20 cellular contexts compared by ENCODE assay signal in the genomic region with DNA sequence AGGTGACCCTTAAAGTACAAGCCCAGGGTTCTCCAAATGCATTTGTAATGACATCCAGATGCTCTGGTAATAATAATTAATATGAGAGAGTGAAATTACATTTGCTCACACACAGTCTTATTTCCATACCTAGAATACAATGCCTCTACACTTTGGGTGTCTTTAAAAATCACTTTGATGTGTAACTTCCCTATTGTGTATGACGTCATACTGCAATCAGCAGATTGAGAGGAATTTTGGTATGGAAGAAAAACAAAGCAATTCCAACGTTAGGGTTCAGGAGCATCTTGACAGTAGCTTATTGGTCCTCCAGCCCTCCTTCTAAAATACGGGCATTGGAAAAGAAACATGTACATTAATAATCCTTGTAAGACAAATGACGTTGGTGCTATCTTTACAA.
DNase-seq lines count a peak whose midpoint lies in the region; ATAC-seq, FAIRE-seq and TF ChIP-seq lines count a peak whose summit lies in the region.
"Had no signal": no experiment of that assay in that cellular context is flagged by ENCODE, and none has a peak within 500 bp of the region (broad histone marks: within the 10 kb centered on the region; RNA-seq: fewer than 3 reads in every experiment).

No MANE protein-coding gene starts in this region.

- H3K9me1 ChIP-seq in K562 (ENCODE audit: control insufficient read depth, insufficient read depth, low read length) = no peaks in the 10 kb centered on the region

- TF ChIP-seq CTCF in A549 (IDR thresholded peaks at IDR 0.05) (no peak), HEK293 (tag by site-specific recombination; IDR thresholded peaks at IDR 0.05) (no peak), K562 (IDR thresholded peaks at IDR 0.05 in 2 of 3, conservative IDR thresholded peaks at IDR 0.05 in 1 of 3; ENCODE audit: insufficient read depth in 2 of 3, low read depth in 1 of 3, low read length in 3 of 3) (no peak), uterus (IDR thresholded peaks at IDR 0.05) (no peak)

- 1% methylated on average over 4 of the region's 4 CpGs for WGBS in A549 (ENCODE audit: missing lambda C conversion rate)
- 1% methylated on average over 4 of the region's 4 CpGs for WGBS in K562 (ENCODE audit: insufficient coverage, low coverage, missing lambda C conversion rate)

- TF ChIP-seq RAD21 in A549 (conservative IDR thresholded peaks at IDR 0.05 in 1 of 2, IDR thresholded peaks at IDR 0.05 in 1 of 2) (no peak), K562 (CRISPR knock-in tag; conservative IDR thresholded peaks at IDR 0.05 in 1 of 2, IDR thresholded peaks at IDR 0.05 in 1 of 2) (no peak)

- H3K27ac ChIP-seq in A549 (no peak overlapping the region), HEK293 (ENCODE audit: extremely low read depth, low read depth, low read length) (no peak overlapping the region), K562 (ENCODE audit: extremely low read depth, low read depth, low read length) (no peak overlapping the region), uterus (no peak overlapping the region)
- H3K27ac ChIP-seq: BLaER1 treated with 17β-estradiol and CSF1 and Interleukin-3, amounts not matched to agents 10 nM and 100 nM; C4-2B had no signal

- H4K20me1 ChIP-seq in K562 (replicated peaks; ENCODE audit: control insufficient read depth, insufficient read depth, low read length) = no peaks in the 10 kb centered on the region
- H4K20me1 ChIP-seq: BLaER1 treated with 17β-estradiol and CSF1 and Interleukin-3, amounts not matched to agents 10 nM and 100 nM had no signal

- in situ Hi-C loops in K562 (cut with MboI) = no loop called here

- no peak for TF ChIP-seq EP300 in A549 (IDR thresholded peaks at IDR 0.05)
- TF ChIP-seq EP300 in K562 (IDR thresholded peaks at IDR 0.05; ENCODE audit: low read length) = no peak

- H3K36me3 ChIP-seq in HEK293 (ENCODE audit: control insufficient read depth in 2 of 2, insufficient read depth in 1 of 2, low read length in 2 of 2) (no peaks in the 10 kb centered on the region), K562 (ENCODE audit: control insufficient read depth, insufficient read depth, low read length) (no peaks in the 10 kb centered on the region), uterus (no peaks in the 10 kb centered on the region)
- H3K36me3 ChIP-seq: BLaER1 treated with 17β-estradiol and CSF1 and Interleukin-3, amounts not matched to agents 10 nM and 100 nM had no signal

- no peaks in the 10 kb centered on the region for H3K4me1 ChIP-seq in A549
- no peaks in the 10 kb centered on the region for H3K4me1 ChIP-seq in HEK293 (ENCODE audit: control insufficient read depth, insufficient read depth, low read length)
- no peaks in the 10 kb centered on the region for H3K4me1 ChIP-seq in K562 (replicated peaks in 1 of 2; ENCODE audit: control insufficient read depth in 2 of 2, insufficient read depth in 2 of 2, low read length in 2 of 2)
- no peaks in the 10 kb centered on the region for H3K4me1 ChIP-seq in uterus
- H3K4me1 ChIP-seq: BLaER1 treated with 17β-estradiol and CSF1 and Interleukin-3, amounts not matched to agents 10 nM and 100 nM; Caco-2 had no signal

- no peak for ATAC-seq in A549
- no peak for ATAC-seq in K562
- ATAC-seq in esophagus mucosa = no peak
- ATAC-seq: CD8-positive, alpha-beta T cell had no signal

- H3K27me3 ChIP-seq in K562 (ENCODE audit: control insufficient read depth in 2 of 2, insufficient read depth in 2 of 2, low read length in 2 of 2) (no peaks in the 10 kb centered on the region), uterus (no peaks in the 10 kb centered on the region)
- H3K27me3 ChIP-seq: BLaER1 treated with 17β-estradiol and CSF1 and Interleukin-3, amounts not matched to agents 10 nM and 100 nM had no signal

- TF ChIP-seq POLR2A in A549 (IDR thresholded peaks at IDR 0.05; ENCODE audit: low read length) (no peak), K562 (conservative IDR thresholded peaks at IDR 0.05) (no peak), uterus (IDR thresholded peaks at IDR 0.05) (no peak)

- CTCF ChIA-PET in A549 (lab: Yijun Ruan, JAX) = no interaction called here
- CTCF ChIA-PET in HEK293 (lab: Yijun Ruan, JAX) = no interaction called here
- CTCF ChIA-PET in K562 (lab: Yijun Ruan, JAX; ENCODE audit: low intra/inter-chr PET ratio) = no interaction called here

- FAIRE-seq in A549 (lab: Jason Lieb, UNC) (no peak), K562 (lab: Jason Lieb, UNC) (no peak)
- FAIRE-seq: A204.1, D721Med, G401.6, GM12892, GM18507 had no signal

- intact Hi-C loops in K562 (cut with micrococcal nuclease) = no loop called here
- intact Hi-C loops in uterus (cut with DNase I; ENCODE audit: low total_unique reads) = no loop called here

- no peak overlapping the region for H3K4me3 ChIP-seq in A549
- no peak overlapping the region for H3K4me3 ChIP-seq in HEK293 (ENCODE audit: low read depth, low read length)
- H3K4me3 ChIP-seq in K562 = no peak overlapping the region
- no peak overlapping the region for H3K4me3 ChIP-seq in uterus
- H3K4me3 ChIP-seq: BLaER1 treated with 17β-estradiol and CSF1 and Interleukin-3, amounts not matched to agents 10 nM and 100 nM had no signal

- H3K9me3 ChIP-seq in A549 (no peaks in the 10 kb centered on the region), HEK293 (ENCODE audit: control insufficient read depth, insufficient read depth, low read depth, low read length) (no peaks in the 10 kb centered on the region), K562 (replicated peaks; ENCODE audit: control insufficient read depth, insufficient read depth, low read depth, low read length) (0 out of 2 replicates have a peak, but pooled peaks cover 3% of the 10 kb centered on the region), uterus (no peaks in the 10 kb centered on the region)
- H3K9me3 ChIP-seq: Caco-2 had no signal

- no peaks in the 10 kb centered on the region for H3K79me2 ChIP-seq in K562 (ENCODE audit: control insufficient read depth, insufficient read depth, low read length)

- POLR2A ChIA-PET in A549 (lab: Yijun Ruan, JAX) (no interaction called here), HEK293 (lab: Yijun Ruan, JAX) (no interaction called here), K562 (lab: Yijun Ruan, JAX) (no interaction called here)

- no peak overlapping the region for H2AFZ ChIP-seq in K562 (ENCODE audit: low read depth, low read length)

- BruUV-seq in K562 (replicated peaks; lab: Mats Ljungman, UMichigan) = no TSS peak

- no peak overlapping the region for H3K9ac ChIP-seq in K562 (ENCODE audit: insufficient read depth in 1 of 2, low read depth in 2 of 2, low read length in 2 of 2)
- H3K9ac ChIP-seq: BLaER1 treated with 17β-estradiol and CSF1 and Interleukin-3, amounts not matched to agents 10 nM and 100 nM had no signal

- no peak for DNase-seq in A549 (ENCODE audit: low read depth in 1 of 2, low spot score in 1 of 2)
- no peak for DNase-seq in K562 (ENCODE audit: extremely low read depth in 1 of 4, low spot score in 3 of 4)
- DNase-seq in uterus = no peak
- DNase-seq: 8988T; AML-193; Caco-2; Calu3; CD4-positive, alpha-beta T cell; CD8-positive, alpha-beta T cell; DMS79 treated with DMSO at 0.1 percent for 48 hours; GF-D8 had no signal

- H3K4me2 ChIP-seq in A549 (no peak overlapping the region), K562 (ENCODE audit: insufficient read depth, low read length) (no peak overlapping the region)
- H3K4me2 ChIP-seq: BLaER1 treated with 17β-estradiol and CSF1 and Interleukin-3, amounts not matched to agents 10 nM and 100 nM had no signal

TF ChIP-seq in A549, 52 proteins besides CTCF, POLR2A, EP300 and RAD21:
- TF ChIP-seq FOSL2 (IDR thresholded peaks at IDR 0.05) = no peak
- TF ChIP-seq FOSL2 (CRISPR knock-in tag; IDR thresholded peaks at IDR 0.05) = peak; percentile 10; the same call in 1 of the 2 replicates
- TF ChIP-seq BHLHE40 (IDR thresholded peaks at IDR 0.05; ENCODE audit: low read depth, low read length) = no peak
- no peak for TF ChIP-seq ZNF302 (CRISPR knock-in tag; IDR thresholded peaks at IDR 0.05)

TF ChIP-seq in HEK293, 187 proteins besides CTCF, POLR2A, EP300 and RAD21:
- no peak for TF ChIP-seq BCL11A (tag by site-specific recombination; IDR thresholded peaks at IDR 0.05; ENCODE audit: low read depth)
- TF ChIP-seq, protein P1, sequence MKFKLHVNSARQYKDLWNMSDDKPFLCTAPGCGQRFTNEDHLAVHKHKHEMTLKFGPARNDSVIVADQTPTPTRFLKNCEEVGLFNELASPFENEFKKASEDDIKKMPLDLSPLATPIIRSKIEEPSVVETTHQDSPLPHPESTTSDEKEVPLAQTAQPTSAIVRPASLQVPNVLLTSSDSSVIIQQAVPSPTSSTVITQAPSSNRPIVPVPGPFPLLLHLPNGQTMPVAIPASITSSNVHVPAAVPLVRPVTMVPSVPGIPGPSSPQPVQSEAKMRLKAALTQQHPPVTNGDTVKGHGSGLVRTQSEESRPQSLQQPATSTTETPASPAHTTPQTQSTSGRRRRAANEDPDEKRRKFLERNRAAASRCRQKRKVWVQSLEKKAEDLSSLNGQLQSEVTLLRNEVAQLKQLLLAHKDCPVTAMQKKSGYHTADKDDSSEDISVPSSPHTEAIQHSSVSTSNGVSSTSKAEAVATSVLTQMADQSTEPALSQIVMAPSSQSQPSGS (tag by site-specific recombination; IDR thresholded peaks at IDR 0.05; ENCODE audit: low read depth) = peak; percentile 61; the same call in 1 of the 2 replicates

TF ChIP-seq in K562, 482 proteins besides CTCF, POLR2A, EP300 and RAD21:
- TF ChIP-seq, protein P2, sequence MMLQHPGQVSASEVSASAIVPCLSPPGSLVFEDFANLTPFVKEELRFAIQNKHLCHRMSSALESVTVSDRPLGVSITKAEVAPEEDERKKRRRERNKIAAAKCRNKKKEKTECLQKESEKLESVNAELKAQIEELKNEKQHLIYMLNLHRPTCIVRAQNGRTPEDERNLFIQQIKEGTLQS (IDR thresholded peaks at IDR 0.05) = peak; percentile 64
- TF ChIP-seq, protein P2 (CRISPR knock-in tag; conservative IDR thresholded peaks at IDR 0.05) = no peak
- TF ChIP-seq ATF7 (IDR thresholded peaks at IDR 0.05) (peak; percentile 39; the same call in 1 of the 2 replicates), JUND (IDR thresholded peaks at IDR 0.05; ENCODE audit: borderline replicate concordance, low read depth, low read length) (0 out of 2 replicates have a peak, but pooled peaks have one; percentile 11), JUND (tag; IDR thresholded peaks at IDR 0.05; ENCODE audit: borderline replicate concordance, low read depth, low read length) (peak; percentile 24; the same call in 1 of the 3 replicates), ZNF668 (CRISPR knock-in tag; IDR thresholded peaks at IDR 0.05) (no peak)
